ENCODE assay signal across 2 cellular contexts in genomic region chr1:37846634-37847339, GRCh38.
TF ChIP-seq lines count a peak whose summit lies in the region.

No MANE protein-coding gene starts in this region.

TF ChIP-seq in WTC11, 78 proteins besides CTCF, POLR2A, EP300 and RAD21:
- no peak for TF ChIP-seq E2F5 (CRISPR knock-in tag; IDR thresholded peaks at IDR 0.05)
- TF ChIP-seq HMGA2 (CRISPR knock-in tag; IDR thresholded peaks at IDR 0.05) = no peak
- TF ChIP-seq ZNF317 (CRISPR knock-in tag; IDR thresholded peaks at IDR 0.05; ENCODE audit: borderline replicate concordance, low read depth) = no peak
- no peak for TF ChIP-seq NFATC4 (CRISPR knock-in tag; IDR thresholded peaks at IDR 0.05)
- no peak for TF ChIP-seq USF1 (CRISPR knock-in tag; IDR thresholded peaks at IDR 0.05)
TF ChIP-seq in WTC11: peak in this region for 0.

TF ChIP-seq in HepG2, 621 proteins besides CTCF, POLR2A, EP300 and RAD21:
- TF ChIP-seq TMF1 (CRISPR knock-in tag; IDR thresholded peaks at IDR 0.05; ENCODE audit: low read depth) (no peak), PLSCR1 (CRISPR knock-in tag; IDR thresholded peaks at IDR 0.05; ENCODE audit: borderline replicate concordance) (no peak), ZNF18 (CRISPR knock-in tag; IDR thresholded peaks at IDR 0.05; ENCODE audit: insufficient replicate concordance) (no peak), NFIC (IDR thresholded peaks at IDR 0.05; ENCODE audit: low read length) (no peak), PTBP1 (IDR thresholded peaks at IDR 0.05; ENCODE audit: low read depth, low read length, poor library complexity, severe bottlenecking) (no peak), CSRNP1 (CRISPR knock-in tag; IDR thresholded peaks at IDR 0.05) (no peak), FOXJ3 (CRISPR knock-in tag; IDR thresholded peaks at IDR 0.05; ENCODE audit: borderline replicate concordance) (no peak), CSRNP2 (CRISPR knock-in tag; conservative IDR thresholded peaks at IDR 0.05; ENCODE audit: low read depth) (no peak), FIP1L1 (IDR thresholded peaks at IDR 0.05; ENCODE audit: borderline replicate concordance, insufficient read depth, low read depth, low read length) (no peak), MLLT10 (CRISPR knock-in tag; IDR thresholded peaks at IDR 0.05) (no peak), ARNTL (CRISPR knock-in tag; IDR thresholded peaks at IDR 0.05) (no peak)
